Comparison of ENCODE assay signal across 1 cellular context in the genomic region with DNA sequence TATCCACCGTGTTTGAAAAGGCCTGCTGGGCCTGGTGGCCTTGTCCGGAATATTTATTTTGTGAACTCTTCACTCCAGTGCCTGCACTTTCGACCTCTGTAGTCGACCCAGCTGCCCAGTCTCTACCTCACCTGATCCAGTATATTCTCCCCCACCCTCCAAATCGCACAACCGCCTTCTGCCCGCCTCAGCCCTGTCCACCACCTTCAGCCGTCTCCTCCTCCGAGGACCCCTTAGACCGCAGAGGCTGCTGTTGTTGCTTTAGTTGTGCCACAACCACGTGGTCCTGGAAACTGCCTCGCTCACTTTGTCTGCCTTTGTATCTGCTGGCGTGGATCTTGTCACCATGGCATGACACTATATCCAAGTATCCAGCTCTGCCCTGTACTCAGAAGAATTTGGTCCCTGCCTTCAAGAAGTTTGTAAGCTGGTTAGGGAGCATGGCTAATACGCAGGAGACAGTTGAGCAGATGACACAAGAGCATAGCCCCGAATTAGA.
TF ChIP-seq lines count a peak whose summit lies in the region.

No MANE protein-coding gene starts in this region.

TF ChIP-seq in HepG2, 621 proteins besides CTCF, POLR2A, EP300 and RAD21 (continued from another document and continues in another):
- TF ChIP-seq, protein P1, sequence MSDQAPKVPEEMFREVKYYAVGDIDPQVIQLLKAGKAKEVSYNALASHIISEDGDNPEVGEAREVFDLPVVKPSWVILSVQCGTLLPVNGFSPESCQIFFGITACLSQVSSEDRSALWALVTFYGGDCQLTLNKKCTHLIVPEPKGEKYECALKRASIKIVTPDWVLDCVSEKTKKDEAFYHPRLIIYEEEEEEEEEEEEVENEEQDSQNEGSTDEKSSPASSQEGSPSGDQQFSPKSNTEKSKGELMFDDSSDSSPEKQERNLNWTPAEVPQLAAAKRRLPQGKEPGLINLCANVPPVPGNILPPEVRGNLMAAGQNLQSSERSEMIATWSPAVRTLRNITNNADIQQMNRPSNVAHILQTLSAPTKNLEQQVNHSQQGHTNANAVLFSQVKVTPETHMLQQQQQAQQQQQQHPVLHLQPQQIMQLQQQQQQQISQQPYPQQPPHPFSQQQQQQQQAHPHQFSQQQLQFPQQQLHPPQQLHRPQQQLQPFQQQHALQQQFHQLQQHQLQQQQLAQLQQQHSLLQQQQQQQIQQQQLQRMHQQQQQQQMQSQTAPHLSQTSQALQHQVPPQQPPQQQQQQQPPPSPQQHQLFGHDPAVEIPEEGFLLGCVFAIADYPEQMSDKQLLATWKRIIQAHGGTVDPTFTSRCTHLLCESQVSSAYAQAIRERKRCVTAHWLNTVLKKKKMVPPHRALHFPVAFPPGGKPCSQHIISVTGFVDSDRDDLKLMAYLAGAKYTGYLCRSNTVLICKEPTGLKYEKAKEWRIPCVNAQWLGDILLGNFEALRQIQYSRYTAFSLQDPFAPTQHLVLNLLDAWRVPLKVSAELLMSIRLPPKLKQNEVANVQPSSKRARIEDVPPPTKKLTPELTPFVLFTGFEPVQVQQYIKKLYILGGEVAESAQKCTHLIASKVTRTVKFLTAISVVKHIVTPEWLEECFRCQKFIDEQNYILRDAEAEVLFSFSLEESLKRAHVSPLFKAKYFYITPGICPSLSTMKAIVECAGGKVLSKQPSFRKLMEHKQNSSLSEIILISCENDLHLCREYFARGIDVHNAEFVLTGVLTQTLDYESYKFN (CRISPR knock-in tag; conservative IDR thresholded peaks at IDR 0.05) = 0 out of 2 replicates have a peak, but pooled peaks have one; percentile 14
- TF ChIP-seq, protein P2, sequence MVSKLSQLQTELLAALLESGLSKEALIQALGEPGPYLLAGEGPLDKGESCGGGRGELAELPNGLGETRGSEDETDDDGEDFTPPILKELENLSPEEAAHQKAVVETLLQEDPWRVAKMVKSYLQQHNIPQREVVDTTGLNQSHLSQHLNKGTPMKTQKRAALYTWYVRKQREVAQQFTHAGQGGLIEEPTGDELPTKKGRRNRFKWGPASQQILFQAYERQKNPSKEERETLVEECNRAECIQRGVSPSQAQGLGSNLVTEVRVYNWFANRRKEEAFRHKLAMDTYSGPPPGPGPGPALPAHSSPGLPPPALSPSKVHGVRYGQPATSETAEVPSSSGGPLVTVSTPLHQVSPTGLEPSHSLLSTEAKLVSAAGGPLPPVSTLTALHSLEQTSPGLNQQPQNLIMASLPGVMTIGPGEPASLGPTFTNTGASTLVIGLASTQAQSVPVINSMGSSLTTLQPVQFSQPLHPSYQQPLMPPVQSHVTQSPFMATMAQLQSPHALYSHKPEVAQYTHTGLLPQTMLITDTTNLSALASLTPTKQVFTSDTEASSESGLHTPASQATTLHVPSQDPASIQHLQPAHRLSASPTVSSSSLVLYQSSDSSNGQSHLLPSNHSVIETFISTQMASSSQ (IDR thresholded peaks at IDR 0.05; ENCODE audit: low read depth) = no peak
- TF ChIP-seq, protein P2 (CRISPR knock-in tag; IDR thresholded peaks at IDR 0.05; ENCODE audit: borderline replicate concordance) = peak; percentile 8; the same call in 1 of the 2 replicates
- TF ChIP-seq IRX3 (CRISPR knock-in tag; IDR thresholded peaks at IDR 0.05; ENCODE audit: borderline replicate concordance, low read depth) (no peak), ZNF724P (CRISPR knock-in tag; IDR thresholded peaks at IDR 0.05; ENCODE audit: borderline replicate concordance) (no peak), NCOA1 (CRISPR knock-in tag; IDR thresholded peaks at IDR 0.05) (no peak), THYN1 (CRISPR knock-in tag; IDR thresholded peaks at IDR 0.05; ENCODE audit: borderline replicate concordance, low read depth) (no peak), MAFF (IDR thresholded peaks at IDR 0.05; ENCODE audit: low read depth, low read length) (no peak), ISX (CRISPR knock-in tag; conservative IDR thresholded peaks at IDR 0.05) (no peak), JUNB (CRISPR knock-in tag; IDR thresholded peaks at IDR 0.05; ENCODE audit: borderline replicate concordance) (no peak), KAT7 (CRISPR knock-in tag; IDR thresholded peaks at IDR 0.05; ENCODE audit: borderline replicate concordance) (peak; percentile 59; the same call in 1 of the 2 replicates), MYC (CRISPR knock-in tag; IDR thresholded peaks at IDR 0.05; ENCODE audit: borderline replicate concordance) (no peak), RBM22 (optimal IDR thresholded peaks at IDR 0.05; ENCODE audit: low read length) (peak; percentile 18), ZNF546 (CRISPR knock-in tag; conservative IDR thresholded peaks at IDR 0.05) (no peak), SMYD3 (CRISPR knock-in tag; IDR thresholded peaks at IDR 0.05) (no peak), ZC3H13 (CRISPR knock-in tag; IDR thresholded peaks at IDR 0.05) (no peak), ZSCAN29 (CRISPR knock-in tag; conservative IDR thresholded peaks at IDR 0.05) (0 out of 2 replicates have a peak, but pooled peaks have one; percentile 38), GFI1 (CRISPR knock-in tag; IDR thresholded peaks at IDR 0.05; ENCODE audit: borderline replicate concordance) (peak; percentile 37; the same call in 1 of the 2 replicates), MIXL1 (CRISPR knock-in tag; IDR thresholded peaks at IDR 0.05) (no peak), NFE2L1 (CRISPR knock-in tag; IDR thresholded peaks at IDR 0.05; ENCODE audit: borderline replicate concordance) (no peak), ZNF547 (CRISPR knock-in tag; IDR thresholded peaks at IDR 0.05) (no peak), NBN (conservative IDR thresholded peaks at IDR 0.05) (no peak), RFX1 (IDR thresholded peaks at IDR 0.05) (no peak), FOXC1 (CRISPR knock-in tag; IDR thresholded peaks at IDR 0.05; ENCODE audit: borderline replicate concordance) (no peak), PHB2 (IDR thresholded peaks at IDR 0.05; ENCODE audit: partially characterized antibody) (no peak), ZFY (CRISPR knock-in tag; IDR thresholded peaks at IDR 0.05) (no peak), SMAD1 (CRISPR knock-in tag; IDR thresholded peaks at IDR 0.05; ENCODE audit: borderline replicate concordance, low read depth) (no peak), JUN (CRISPR knock-in tag; IDR thresholded peaks at IDR 0.05) (no peak), ZNF543 (CRISPR knock-in tag; IDR thresholded peaks at IDR 0.05) (0 out of 2 replicates have a peak, but pooled peaks have one; percentile 61), ZNF672 (CRISPR knock-in tag; IDR thresholded peaks at IDR 0.05) (no peak), ZNF567 (CRISPR knock-in tag; IDR thresholded peaks at IDR 0.05; ENCODE audit: borderline replicate concordance) (no peak), PHF20 (CRISPR knock-in tag; IDR thresholded peaks at IDR 0.05) (no peak), ATM (IDR thresholded peaks at IDR 0.05; ENCODE audit: borderline replicate concordance) (no peak), ZNF652 (CRISPR knock-in tag; IDR thresholded peaks at IDR 0.05; ENCODE audit: borderline replicate concordance, low read depth) (no peak), ZNF12 (CRISPR knock-in tag; IDR thresholded peaks at IDR 0.05) (no peak), ZBTB42 (CRISPR knock-in tag; IDR thresholded peaks at IDR 0.05) (no peak), PRMT3 (CRISPR knock-in tag; IDR thresholded peaks at IDR 0.05; ENCODE audit: borderline replicate concordance, low read depth) (no peak), ZFP90 (CRISPR knock-in tag; IDR thresholded peaks at IDR 0.05; ENCODE audit: borderline replicate concordance) (no peak), EED (CRISPR knock-in tag; IDR thresholded peaks at IDR 0.05) (no peak), GABPA (IDR thresholded peaks at IDR 0.05; ENCODE audit: low read depth, low read length) (no peak), GABPA (CRISPR knock-in tag; IDR thresholded peaks at IDR 0.05; ENCODE audit: low read depth) (no peak), CHD2 (IDR thresholded peaks at IDR 0.05; ENCODE audit: low read depth, low read length) (no peak)
- TF ChIP-seq, protein P3, sequence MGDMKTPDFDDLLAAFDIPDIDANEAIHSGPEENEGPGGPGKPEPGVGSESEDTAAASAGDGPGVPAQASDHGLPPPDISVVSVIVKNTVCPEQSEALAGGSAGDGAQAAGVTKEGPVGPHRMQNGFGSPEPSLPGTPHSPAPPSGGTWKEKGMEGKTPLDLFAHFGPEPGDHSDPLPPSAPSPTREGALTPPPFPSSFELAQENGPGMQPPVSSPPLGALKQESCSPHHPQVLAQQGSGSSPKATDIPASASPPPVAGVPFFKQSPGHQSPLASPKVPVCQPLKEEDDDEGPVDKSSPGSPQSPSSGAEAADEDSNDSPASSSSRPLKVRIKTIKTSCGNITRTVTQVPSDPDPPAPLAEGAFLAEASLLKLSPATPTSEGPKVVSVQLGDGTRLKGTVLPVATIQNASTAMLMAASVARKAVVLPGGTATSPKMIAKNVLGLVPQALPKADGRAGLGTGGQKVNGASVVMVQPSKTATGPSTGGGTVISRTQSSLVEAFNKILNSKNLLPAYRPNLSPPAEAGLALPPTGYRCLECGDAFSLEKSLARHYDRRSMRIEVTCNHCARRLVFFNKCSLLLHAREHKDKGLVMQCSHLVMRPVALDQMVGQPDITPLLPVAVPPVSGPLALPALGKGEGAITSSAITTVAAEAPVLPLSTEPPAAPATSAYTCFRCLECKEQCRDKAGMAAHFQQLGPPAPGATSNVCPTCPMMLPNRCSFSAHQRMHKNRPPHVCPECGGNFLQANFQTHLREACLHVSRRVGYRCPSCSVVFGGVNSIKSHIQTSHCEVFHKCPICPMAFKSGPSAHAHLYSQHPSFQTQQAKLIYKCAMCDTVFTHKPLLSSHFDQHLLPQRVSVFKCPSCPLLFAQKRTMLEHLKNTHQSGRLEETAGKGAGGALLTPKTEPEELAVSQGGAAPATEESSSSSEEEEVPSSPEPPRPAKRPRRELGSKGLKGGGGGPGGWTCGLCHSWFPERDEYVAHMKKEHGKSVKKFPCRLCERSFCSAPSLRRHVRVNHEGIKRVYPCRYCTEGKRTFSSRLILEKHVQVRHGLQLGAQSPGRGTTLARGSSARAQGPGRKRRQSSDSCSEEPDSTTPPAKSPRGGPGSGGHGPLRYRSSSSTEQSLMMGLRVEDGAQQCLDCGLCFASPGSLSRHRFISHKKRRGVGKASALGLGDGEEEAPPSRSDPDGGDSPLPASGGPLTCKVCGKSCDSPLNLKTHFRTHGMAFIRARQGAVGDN (CRISPR knock-in tag; IDR thresholded peaks at IDR 0.05) = peak; percentile 84
- TF ChIP-seq, protein P4, sequence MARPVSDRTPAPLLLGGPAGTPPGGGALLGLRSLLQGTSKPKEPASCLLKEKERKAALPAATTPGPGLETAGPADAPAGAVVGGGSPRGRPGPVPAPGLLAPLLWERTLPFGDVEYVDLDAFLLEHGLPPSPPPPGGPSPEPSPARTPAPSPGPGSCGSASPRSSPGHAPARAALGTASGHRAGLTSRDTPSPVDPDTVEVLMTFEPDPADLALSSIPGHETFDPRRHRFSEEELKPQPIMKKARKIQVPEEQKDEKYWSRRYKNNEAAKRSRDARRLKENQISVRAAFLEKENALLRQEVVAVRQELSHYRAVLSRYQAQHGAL (CRISPR knock-in tag; IDR thresholded peaks at IDR 0.05; ENCODE audit: not compliant biosample characterization) = no peak
- TF ChIP-seq, protein P5, sequence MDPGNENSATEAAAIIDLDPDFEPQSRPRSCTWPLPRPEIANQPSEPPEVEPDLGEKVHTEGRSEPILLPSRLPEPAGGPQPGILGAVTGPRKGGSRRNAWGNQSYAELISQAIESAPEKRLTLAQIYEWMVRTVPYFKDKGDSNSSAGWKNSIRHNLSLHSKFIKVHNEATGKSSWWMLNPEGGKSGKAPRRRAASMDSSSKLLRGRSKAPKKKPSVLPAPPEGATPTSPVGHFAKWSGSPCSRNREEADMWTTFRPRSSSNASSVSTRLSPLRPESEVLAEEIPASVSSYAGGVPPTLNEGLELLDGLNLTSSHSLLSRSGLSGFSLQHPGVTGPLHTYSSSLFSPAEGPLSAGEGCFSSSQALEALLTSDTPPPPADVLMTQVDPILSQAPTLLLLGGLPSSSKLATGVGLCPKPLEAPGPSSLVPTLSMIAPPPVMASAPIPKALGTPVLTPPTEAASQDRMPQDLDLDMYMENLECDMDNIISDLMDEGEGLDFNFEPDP (CRISPR knock-in tag; conservative IDR thresholded peaks at IDR 0.05) = no peak
- TF ChIP-seq, protein P6, sequence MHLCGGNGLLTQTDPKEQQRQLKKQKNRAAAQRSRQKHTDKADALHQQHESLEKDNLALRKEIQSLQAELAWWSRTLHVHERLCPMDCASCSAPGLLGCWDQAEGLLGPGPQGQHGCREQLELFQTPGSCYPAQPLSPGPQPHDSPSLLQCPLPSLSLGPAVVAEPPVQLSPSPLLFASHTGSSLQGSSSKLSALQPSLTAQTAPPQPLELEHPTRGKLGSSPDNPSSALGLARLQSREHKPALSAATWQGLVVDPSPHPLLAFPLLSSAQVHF (CRISPR knock-in tag; IDR thresholded peaks at IDR 0.05) = no peak
- TF ChIP-seq, protein P7, sequence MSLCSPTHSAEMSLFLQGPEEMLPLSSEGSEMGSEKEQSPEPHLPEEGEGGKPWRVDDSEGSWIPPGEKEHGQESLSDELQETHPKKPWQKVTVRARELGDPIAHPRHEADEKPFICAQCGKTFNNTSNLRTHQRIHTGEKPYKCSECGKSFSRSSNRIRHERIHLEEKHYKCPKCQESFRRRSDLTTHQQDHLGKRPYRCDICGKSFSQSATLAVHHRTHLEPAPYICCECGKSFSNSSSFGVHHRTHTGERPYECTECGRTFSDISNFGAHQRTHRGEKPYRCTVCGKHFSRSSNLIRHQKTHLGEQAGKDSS (CRISPR knock-in tag; IDR thresholded peaks at IDR 0.05; ENCODE audit: borderline replicate concordance, low read depth) = 0 out of 2 replicates have a peak, but pooled peaks have one; percentile 32
